18 cellular contexts compared by ENCODE assay signal in genomic region chr16:615122-615521, GRCh38. TPM values are rescaled to one million over a fixed set of nuclear protein-coding genes. Genes with fewer than 3 reads are reported as not detected.
DNase-seq lines count a peak whose midpoint lies in the region; ATAC-seq lines count a peak whose summit lies in the region.
"Had no signal": no experiment of that assay in that cellular context is flagged by ENCODE, and none has a peak within 500 bp of the region (broad histone marks: within the 10 kb centered on the region; RNA-seq: fewer than 3 reads in every experiment).

No MANE protein-coding gene starts in this region.

- H3K4me1 ChIP-seq in neuronal stem cell (ENCODE audit: control insufficient read depth in 2 of 2, insufficient read depth in 1 of 2, low read depth in 1 of 2, low read length in 2 of 2) = no peaks in the 10 kb centered on the region

- no peak overlapping the region for H2BK5ac ChIP-seq in neuronal stem cell (ENCODE audit: low read length)

- peaks cover 19% of the 10 kb centered on the region for H3K79me1 ChIP-seq in neuronal stem cell (ENCODE audit: low read depth, low read length)

- peaks cover 1 to 11% of the 10 kb centered on the region in 2 donors for H3K36me3 ChIP-seq in neuronal stem cell (replicated peaks in 1 of 2; ENCODE audit: control insufficient read depth in 2 of 2, insufficient read depth in 2 of 2, low read length in 2 of 2)

- H4K91ac ChIP-seq in neuronal stem cell (ENCODE audit: low read depth, low read length, poor library complexity) = no peak overlapping the region

- H3K9me3 ChIP-seq in neuronal stem cell (replicated peaks in 1 of 2; ENCODE audit: control insufficient read depth in 2 of 2, insufficient read depth in 1 of 2, low read depth in 1 of 2, low read length in 2 of 2) = peaks cover 5 to 6% of the 10 kb centered on the region in 2 donors

- no peak overlapping the region for H4K8ac ChIP-seq in neuronal stem cell (ENCODE audit: low read depth, low read length)

- no CpG with 5 or more reads among the region's 13 CpGs for WGBS in neuronal stem cell (ENCODE audit: extremely low coverage in 2 of 2, insufficient read length in 2 of 2, insufficient replicate concordance in 1 of 2), 2 donors

- no peak overlapping the region for H2BK15ac ChIP-seq in neuronal stem cell (ENCODE audit: low read length)

- no peaks in the 10 kb centered on the region for H3K27me3 ChIP-seq in neuronal stem cell (ENCODE audit: control insufficient read depth in 3 of 3, insufficient read depth in 3 of 3, low read depth in 1 of 3, low read length in 3 of 3)

- no peak overlapping the region for H2AFZ ChIP-seq in neuronal stem cell (ENCODE audit: low read length)

- H3K4me3 ChIP-seq in neuronal stem cell (ENCODE audit: low read length in 2 of 2) = no peak overlapping the region

- no peak overlapping the region for H2BK12ac ChIP-seq in neuronal stem cell (ENCODE audit: low read length)

- no peak overlapping the region for H3K14ac ChIP-seq in neuronal stem cell (ENCODE audit: low read length)

- H3K27ac ChIP-seq in angular gyrus (ENCODE audit: low read depth, low read length) (peak overlapping the region; percentile 5), neuronal stem cell (replicated peaks; ENCODE audit: low read length) (no peak overlapping the region)
- H3K27ac ChIP-seq: 22Rv1 had no signal

- peak overlapping the region; percentile 71 for H3K18ac ChIP-seq in neuronal stem cell (ENCODE audit: low read length)

- H2BK120ac ChIP-seq in neuronal stem cell (ENCODE audit: low read depth, low read length) = no peak overlapping the region

- H3K4ac ChIP-seq in neuronal stem cell (ENCODE audit: low read length) = no peak overlapping the region

- no peak overlapping the region for H3K4me2 ChIP-seq in neuronal stem cell (ENCODE audit: insufficient read depth, low read length, poor library complexity, severe bottlenecking)

- peak; percentile 55 for DNase-seq in Right ventricle myocardium inferior (ENCODE audit: missing footprints)
- DNase-seq in left ventricle myocardium superior = no peak
- no peak for DNase-seq in neuronal stem cell (ENCODE audit: low spot score)
- no peak for DNase-seq in mesenteric fat pad (ENCODE audit: low spot score)
- no peak for DNase-seq in NCI-H2227 (lab: John Stamatoyannopoulos, UW; ENCODE audit: unreplicated experiment)
- no peak for DNase-seq in NCI-H345 treated with DMSO at 0.1 percent for 48 hours (lab: John Stamatoyannopoulos, UW; ENCODE audit: unreplicated experiment)
- DNase-seq: AML-193; C1 segment of cervical spinal cord; Calu3; CD4-positive, alpha-beta T cell; DMS 273 treated with DMSO at 0.1 percent for 48 hours; GOT3; H9 had no signal

- ATAC-seq in Right ventricle myocardium inferior = no peak
- no peak for ATAC-seq in left ventricle myocardium superior
- ATAC-seq in GM18502 (IDR thresholded peaks at IDR 0.05; ENCODE audit: poor library complexity, unreplicated experiment) = no peak
- ATAC-seq: HepG2 had no signal

- H3K9ac ChIP-seq in neuronal stem cell (ENCODE audit: low read depth, low read length, poor library complexity) = no peak overlapping the region

- intact Hi-C loops in Right ventricle myocardium inferior (cut with DNase I) (no loop called here), left ventricle myocardium superior (cut with micrococcal nuclease) (no loop called here)

- peak overlapping the region; percentile 80 for H3K23ac ChIP-seq in neuronal stem cell (ENCODE audit: low read depth, low read length, poor library complexity)

- H2AK5ac ChIP-seq in neuronal stem cell (ENCODE audit: low read depth, low read length) = no peak overlapping the region

RNA-seq across cellular contexts. Expression of gene WFIKKN1, which starts 15.7 kb away (rescaled TPM):
- total RNA-seq in Right ventricle myocardium inferior (0.16 TPM), left ventricle myocardium superior (0.10 TPM), mesenteric fat pad (0.55 TPM)
- 13.8 TPM for polyA plus RNA-seq in neuronal stem cell (2013, experiment 1 of 2)
- 12.6 TPM for polyA plus RNA-seq in neuronal stem cell (2013, experiment 2 of 2)
- total RNA-seq: Daoy had no signal

RNA-seq across cellular contexts. Expression of gene METTL26, which starts 21.0 kb away (rescaled TPM):
- 53.5 TPM for total RNA-seq in Right ventricle myocardium inferior
- total RNA-seq in left ventricle myocardium superior = 62.2 TPM
- 56.9 TPM for polyA plus RNA-seq in neuronal stem cell (2013, experiment 1 of 2)
- polyA plus RNA-seq in neuronal stem cell (2013, experiment 2 of 2) = 56.4 TPM
- total RNA-seq in mesenteric fat pad = 62.2 TPM

RNA-seq across cellular contexts. Expression of gene RAB40C, which starts 25.3 kb away (rescaled TPM):
- total RNA-seq in Right ventricle myocardium inferior = 8.8 TPM
- 11.4 TPM for total RNA-seq in left ventricle myocardium superior
- polyA plus RNA-seq in neuronal stem cell (2013, experiment 1 of 2) = 20.5 TPM
- polyA plus RNA-seq in neuronal stem cell (2013, experiment 2 of 2) = 19.4 TPM
- total RNA-seq in mesenteric fat pad = 17.3 TPM

RNA-seq across cellular contexts. Expression of gene MCRIP2, which starts 26.5 kb away (rescaled TPM):
- 194 TPM for total RNA-seq in Right ventricle myocardium inferior
- 187 TPM for total RNA-seq in left ventricle myocardium superior
- polyA plus RNA-seq in neuronal stem cell (2013, experiment 1 of 2) = 10.3 TPM
- 10.5 TPM for polyA plus RNA-seq in neuronal stem cell (2013, experiment 2 of 2)
- total RNA-seq in mesenteric fat pad = 34.7 TPM

RNA-seq across cellular contexts. Expression of gene WDR90, which starts 34.0 kb away (rescaled TPM):
- total RNA-seq in Right ventricle myocardium inferior (7.7 TPM), left ventricle myocardium superior (10.9 TPM), mesenteric fat pad (21.1 TPM)
- polyA plus RNA-seq in neuronal stem cell (2013, experiment 1 of 2) = 16.6 TPM
- polyA plus RNA-seq in neuronal stem cell (2013, experiment 2 of 2) = 15.8 TPM
